In the genomic region with DNA sequence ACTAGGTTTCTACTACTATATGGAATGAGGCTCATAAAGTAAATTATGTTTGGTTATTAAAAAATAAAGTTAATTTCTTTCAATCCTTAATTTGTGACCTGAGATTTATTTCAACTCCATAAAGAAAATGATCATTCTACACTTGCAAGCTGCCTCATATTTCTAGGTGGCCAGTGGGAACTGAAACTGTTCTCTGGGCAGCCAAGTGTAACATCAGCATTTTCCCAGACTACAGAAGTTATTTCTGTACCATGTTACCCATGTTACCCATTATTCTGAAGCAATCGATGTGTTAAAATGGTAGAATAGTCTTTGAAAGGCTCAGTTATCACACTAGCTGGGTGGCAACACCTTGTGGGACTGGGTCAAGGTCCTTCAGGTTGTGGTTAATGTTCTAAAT, we compare ENCODE assay signal across 16 cellular contexts.
DNase-seq lines count a peak whose midpoint lies in the region; ATAC-seq and TF ChIP-seq lines count a peak whose summit lies in the region.
"Had no signal": no experiment of that assay in that cellular context is flagged by ENCODE, and none has a peak within 500 bp of the region (broad histone marks: within the 10 kb centered on the region; RNA-seq: fewer than 3 reads in every experiment).

No MANE protein-coding gene starts in this region.

- H3K4me1 ChIP-seq in thyroid gland (no peaks in the 10 kb centered on the region), mammary epithelial cell (ENCODE audit: insufficient read depth, low read length) (no peaks in the 10 kb centered on the region)
- H3K4me1 ChIP-seq: A549, SJSA1 had no signal

- H2AFZ ChIP-seq in mammary epithelial cell (ENCODE audit: low read depth, low read length), result no peak overlapping the region

- in situ Hi-C loops in mammary epithelial cell (cut with MboI; ENCODE audit: low sequenced_read_pairs in 2 of 2), result no loop called here

- H3K27me3 ChIP-seq in H7 (ENCODE audit: control insufficient read depth, insufficient read depth, low read length), result no peaks in the 10 kb centered on the region
- H3K27me3 ChIP-seq in thyroid gland, result no peaks in the 10 kb centered on the region
- H3K27me3 ChIP-seq in mammary epithelial cell (ENCODE audit: insufficient read depth, low read length), result no peaks in the 10 kb centered on the region
- H3K27me3 ChIP-seq: SJSA1 had no signal

- no TSS peak for BruUV-seq in mammary epithelial cell (replicated peaks; lab: Mats Ljungman, UMichigan)

- H3K9ac ChIP-seq in mammary epithelial cell (ENCODE audit: insufficient read depth, low read length), result no peak overlapping the region

- dilution Hi-C loops in mammary epithelial cell (cut with HindIII; ENCODE audit: low sequenced_read_pairs), result no loop called here

- H3K27ac ChIP-seq in thyroid gland (no peak overlapping the region), mammary epithelial cell (ENCODE audit: insufficient read depth, low read depth, low read length) (no peak overlapping the region)
- H3K27ac ChIP-seq: A549, SJSA1 had no signal

- H3K4me3 ChIP-seq in GM12865 (ENCODE audit: low read depth, low read length) (no peak overlapping the region), H7 (ENCODE audit: insufficient read depth, low read depth, low read length) (no peak overlapping the region), thyroid gland (replicated peaks in 1 of 3) (no peak overlapping the region), mammary epithelial cell (replicated peaks in 1 of 3; ENCODE audit: insufficient read depth in 1 of 3, low read depth in 2 of 3, low read length in 3 of 3) (no peak overlapping the region)
- H3K4me3 ChIP-seq: A549, SJSA1 had no signal

- DNase-seq in Ammon's horn (ENCODE audit: low spot score) (peak; percentile 42), GM12865 (ENCODE audit: low read depth) (peak; percentile 25), NAMALWA (ENCODE audit: low spot score) (peak; percentile 46), medulla oblongata (ENCODE audit: extremely low spot score) (peak; percentile 53), H7 (no peak), thyroid gland (no peak), mammary epithelial cell (no peak)
- DNase-seq: CD4-positive, alpha-beta memory T cell; DMS79; NCI-H1092 treated with DMSO at 0.1 percent for 48 hours; NCI-H1694; NCI-H748 treated with DMSO at 0.1 percent for 48 hours; SW 1271 had no signal

- no peak overlapping the region for H3K4me2 ChIP-seq in mammary epithelial cell (ENCODE audit: insufficient read depth, low read depth, low read length)
- H3K4me2 ChIP-seq: A549 had no signal

- intact Hi-C loops in thyroid gland (cut with DNase I), result no loop called here
- intact Hi-C loops in mammary epithelial cell (cut with micrococcal nuclease), result no loop called here

- no peaks in the 10 kb centered on the region for H3K79me2 ChIP-seq in mammary epithelial cell (ENCODE audit: insufficient read depth, low read length)

- H4K20me1 ChIP-seq in mammary epithelial cell (ENCODE audit: insufficient read depth, low read length), result no peaks in the 10 kb centered on the region

- CTCF ChIA-PET in mammary epithelial cell (lab: Charles Lee; ENCODE audit: low non-redundant PET), result no interaction called here

- WGBS in thyroid gland, 2 donors, result 38 to 60% methylated on average over 1 of the region's 1 CpG
- WGBS in mammary epithelial cell (ENCODE audit: low coverage, missing lambda C conversion rate), result 45% methylated on average over 1 of the region's 1 CpG

- H3K9me3 ChIP-seq in thyroid gland (no peaks in the 10 kb centered on the region), mammary epithelial cell (replicated peaks; ENCODE audit: insufficient read depth, low read length) (no peaks in the 10 kb centered on the region)
- H3K9me3 ChIP-seq: A549, SJSA1 had no signal

- ATAC-seq in HG03432 (IDR thresholded peaks at IDR 0.05; ENCODE audit: unreplicated experiment), result no peak
- ATAC-seq: A549 had no signal

- TF ChIP-seq CTCF in GM12865 (IDR thresholded peaks at IDR 0.05; ENCODE audit: insufficient read depth, low read depth, low read length, missing control alignments) (no peak), thyroid gland (IDR thresholded peaks at IDR 0.05) (no peak), mammary epithelial cell (conservative IDR thresholded peaks at IDR 0.05 in 1 of 2, IDR thresholded peaks at IDR 0.05 in 1 of 2; ENCODE audit: extremely low read depth in 1 of 2, insufficient read depth in 1 of 2, low read depth in 1 of 2, low read length in 2 of 2) (no peak)

- TF ChIP-seq POLR2A in thyroid gland (IDR thresholded peaks at IDR 0.05), result no peak

- no peaks in the 10 kb centered on the region for H3K36me3 ChIP-seq in H7 (replicated peaks; ENCODE audit: control insufficient read depth, insufficient read depth, low read length)
- H3K36me3 ChIP-seq in thyroid gland, result no peaks in the 10 kb centered on the region
- H3K36me3 ChIP-seq in mammary epithelial cell (ENCODE audit: insufficient read depth, low read length), result no peaks in the 10 kb centered on the region
- H3K36me3 ChIP-seq: SJSA1 had no signal

Comparison
In these comparisons a context has a peak if more than half of its experiments do, and no peak if none do; other contexts are left out.
1. DNase-seq: peak in Ammon's horn (single experiment), GM12865 (single experiment), NAMALWA (single experiment) and medulla oblongata (single experiment); none in H7 (single experiment), thyroid gland (0 of 2) and mammary epithelial cell (single experiment).